ENCODE assay signal across 18 cellular contexts in genomic region chr3:196531418-196531817, GRCh38. TPM values are rescaled to one million over a fixed set of nuclear protein-coding genes. Genes with fewer than 3 reads are reported as not detected.
A peak's percentile ranks its signal among the peaks of the same experiment; 100 is the strongest.
DNase-seq lines count a peak whose midpoint lies in the region; ATAC-seq, FAIRE-seq and TF ChIP-seq lines count a peak whose summit lies in the region.
"Had no signal": no experiment of that assay in that cellular context is flagged by ENCODE, and none has a peak within 500 bp of the region (broad histone marks: within the 10 kb centered on the region; RNA-seq: fewer than 3 reads in every experiment).

No MANE protein-coding gene starts in this region.

- no peaks in the 10 kb centered on the region for H3K9me3 ChIP-seq in mammary epithelial cell (replicated peaks; ENCODE audit: insufficient read depth, low read length)
- no peaks in the 10 kb centered on the region for H3K9me3 ChIP-seq in PC-3 (ENCODE audit: low read length)
- H3K9me3 ChIP-seq in H1 (ENCODE audit: insufficient read depth in 2 of 2, low read depth in 1 of 2, low read length in 1 of 2): peaks cover 3 to 5% of the 10 kb centered on the region in 2 experiments; a peak in 2 of 4 replicates
- no peaks in the 10 kb centered on the region for H3K9me3 ChIP-seq in naive thymus-derived CD4-positive, alpha-beta T cell (ENCODE audit: control insufficient read depth in 2 of 3, low read length in 3 of 3)

- peaks cover 7% of the 10 kb centered on the region for H3K4me1 Mint-ChIP-seq in MCF 10A (ENCODE audit: insufficient read depth, unreplicated experiment)
- H3K4me1 Mint-ChIP-seq in naive thymus-derived CD4-positive, alpha-beta T cell: peaks cover 0 to 17% (median 0%) of the 10 kb centered on the region in 7 donors

- no peak for TF ChIP-seq RAD21 in H1 (IDR thresholded peaks at IDR 0.05 in 1 of 2, conservative IDR thresholded peaks at IDR 0.05 in 1 of 2; ENCODE audit: low read depth in 2 of 2, low read length in 2 of 2)

- H3K4me1 ChIP-seq in mammary epithelial cell (ENCODE audit: insufficient read depth, low read length) (peaks cover 4% of the 10 kb centered on the region), PC-3 (ENCODE audit: insufficient read depth, low read length) (no peaks in the 10 kb centered on the region), H1 (replicated peaks in 1 of 4; ENCODE audit: control insufficient read depth in 3 of 4, insufficient read depth in 4 of 4, low read length in 3 of 4) (peaks cover 0 to 6% (median 3%) of the 10 kb centered on the region in 4 experiments; a peak in 4 of 7 replicates)
- H3K4me1 ChIP-seq in naive thymus-derived CD4-positive, alpha-beta T cell (ENCODE audit: control insufficient read depth in 2 of 2, insufficient read depth in 2 of 2, low read length in 2 of 2): peaks cover 0 to 3% of the 10 kb centered on the region in 2 donors

- TF ChIP-seq EP300 in H1 (IDR thresholded peaks at IDR 0.05; ENCODE audit: borderline replicate concordance in 1 of 2, low read depth in 2 of 2, low read length in 2 of 2): no peak

- DNase-seq in MCF 10A (ENCODE audit: unreplicated experiment) (peak; percentile 30), mammary epithelial cell (no peak), PC-3 (peak; percentile 43), H1 (ENCODE audit: low read depth in 1 of 2, low spot score in 2 of 2) (no peak), DMS153 treated with DMSO at 0.1 percent for 48 hours (lab: John Stamatoyannopoulos, UW; ENCODE audit: unreplicated experiment) (no peak)
- DNase-seq in naive thymus-derived CD4-positive, alpha-beta T cell: no peak
- no peak for DNase-seq in stimulated activated CD4-positive, alpha-beta T cell treated with anti-CD3 and anti-CD28 coated beads, Interleukin-2, amount 100 ng/mL, for 48 hours
- DNase-seq: ACHN; CD4-positive, alpha-beta memory T cell; DMS79 treated with DMSO at 0.1 percent for 48 hours; GF-D8; HCEC 1CT; KBM-7 had no signal

- H3K9ac ChIP-seq in mammary epithelial cell (ENCODE audit: insufficient read depth, low read length): no peak overlapping the region
- no peak overlapping the region for H3K9ac ChIP-seq in PC-3 (ENCODE audit: low read length)
- no peak overlapping the region for H3K9ac ChIP-seq in H1 (replicated peaks in 1 of 4; ENCODE audit: extremely low read depth in 1 of 4, low read depth in 3 of 4, low read length in 3 of 4)
- H3K9ac ChIP-seq: BLaER1 treated with 17β-estradiol and CSF1 and Interleukin-3, amounts not matched to agents 10 nM and 100 nM had no signal

- H3K14ac ChIP-seq in H1 (ENCODE audit: insufficient read length): no peak overlapping the region

- peaks cover 8% of the 10 kb centered on the region for H3K9me3 Mint-ChIP-seq in MCF 10A (ENCODE audit: unreplicated experiment)
- H3K9me3 Mint-ChIP-seq in naive thymus-derived CD4-positive, alpha-beta T cell: peaks cover 0 to 9% (median 6%) of the 10 kb centered on the region in 11 donors

- H3K79me2 ChIP-seq in mammary epithelial cell (ENCODE audit: insufficient read depth, low read length) (no peaks in the 10 kb centered on the region), PC-3 (ENCODE audit: low read length) (no peaks in the 10 kb centered on the region), H1 (ENCODE audit: control insufficient read depth in 1 of 2, insufficient read depth in 2 of 2, low read length in 2 of 2) (no peaks in the 10 kb centered on the region)

- H3K23me2 ChIP-seq in H1 (ENCODE audit: low read depth, low read length): peaks cover 2% of the 10 kb centered on the region; the same call in 1 of the 2 replicates

- ATAC-seq in PC-3: no peak
- no peak for ATAC-seq in naive thymus-derived CD4-positive, alpha-beta T cell

- CTCF ChIA-PET in MCF 10A (lab: Yijun Ruan, JAX): interaction anchor here (0.5 to 1.1 kb wide), 3 partner anchors 9 to 78 kb away, joined by 3 read pairs; no protein-coding TSS in a partner anchor
- CTCF ChIA-PET in mammary epithelial cell (lab: Charles Lee; ENCODE audit: low non-redundant PET): no interaction called here
- CTCF ChIA-PET in PC-3 (lab: Charles Lee): no interaction called here
- CTCF ChIA-PET in H1 (lab: Charles Lee; ENCODE audit: partially characterized antibody): no interaction called here
- CTCF ChIA-PET in naive thymus-derived CD4-positive, alpha-beta T cell (lab: Charles Lee): interaction anchor here (0.6 to 0.9 kb wide), 2 partner anchors 18 to 78 kb away, joined by 3 to 4 read pairs; no protein-coding TSS in a partner anchor

- intact Hi-C loops in MCF 10A (cut with micrococcal nuclease) (loop anchor here (10.0 kb wide), 1 partner anchor 153 kb away; no protein-coding TSS in a partner anchor), mammary epithelial cell (cut with micrococcal nuclease) (no loop called here), PC-3 (cut with micrococcal nuclease) (no loop called here)
- intact Hi-C loops in naive thymus-derived CD4-positive, alpha-beta T cell (cut with micrococcal nuclease): loop anchor here in 1 of 2 donors (10.0 kb wide), 1 partner anchor 73 kb away; no protein-coding TSS in a partner anchor

- TF ChIP-seq CTCF in MCF 10A (IDR thresholded peaks at IDR 0.05; ENCODE audit: unreplicated experiment): no peak
- TF ChIP-seq CTCF in mammary epithelial cell (conservative IDR thresholded peaks at IDR 0.05 in 1 of 2, IDR thresholded peaks at IDR 0.05 in 1 of 2; ENCODE audit: extremely low read depth in 1 of 2, insufficient read depth in 1 of 2, low read depth in 1 of 2, low read length in 2 of 2): no peak
- no peak for TF ChIP-seq CTCF in PC-3 (conservative IDR thresholded peaks at IDR 0.05; ENCODE audit: low read depth, low read length)
- no peak for TF ChIP-seq CTCF in H1 (IDR thresholded peaks at IDR 0.05; ENCODE audit: control extremely low read depth in 1 of 3, insufficient read depth in 1 of 3, low read depth in 1 of 3, low read length in 3 of 3)

- no peak overlapping the region for H3K27ac Mint-ChIP-seq in MCF 10A (ENCODE audit: low read depth, unreplicated experiment)
- no peak overlapping the region for H3K27ac Mint-ChIP-seq in naive thymus-derived CD4-positive, alpha-beta T cell

- H3F3A ChIP-seq in PC-3 (ENCODE audit: low read length, unreplicated experiment): no peaks in the 10 kb centered on the region

- H3K27me3 Mint-ChIP-seq in MCF 10A (ENCODE audit: insufficient read depth, unreplicated experiment): no peaks in the 10 kb centered on the region
- H3K27me3 Mint-ChIP-seq in naive thymus-derived CD4-positive, alpha-beta T cell: peaks cover 7 to 20% (median 11%) of the 10 kb centered on the region in 5 donors

- BruUV-seq in MCF 10A (replicated peaks; lab: Mats Ljungman, UMichigan) (no TSS peak), mammary epithelial cell (replicated peaks; lab: Mats Ljungman, UMichigan) (no TSS peak), PC-3 (replicated peaks; lab: Mats Ljungman, UMichigan) (no TSS peak)

- no peak overlapping the region for H2AK5ac ChIP-seq in H1 (ENCODE audit: low read depth, low read length)

- H4K8ac ChIP-seq in H1 (ENCODE audit: extremely low read depth, insufficient read depth, low read length): no peak overlapping the region

- no peak overlapping the region for H3K56ac ChIP-seq in H1 (replicated peaks; ENCODE audit: insufficient read length, low read depth, low read length)

- no peak overlapping the region for H2BK5ac ChIP-seq in H1 (ENCODE audit: low read depth, low read length)

- H2BK120ac ChIP-seq in H1 (replicated peaks; ENCODE audit: low read depth, low read length): no peak overlapping the region

- POLR2A ChIA-PET in MCF 10A (lab: Yijun Ruan, JAX) (interaction anchor here (0.6 to 1.0 kb wide), 2 partner anchors 38 to 193 kb away, joined by 3 to 4 read pairs; no protein-coding TSS in a partner anchor), PC-3 (lab: Charles Lee; ENCODE audit: unreplicated experiment) (no interaction called here), H1 (lab: Charles Lee; ENCODE audit: partially characterized antibody) (no interaction called here)
- POLR2A ChIA-PET in naive thymus-derived CD4-positive, alpha-beta T cell (lab: Charles Lee): no interaction called here

- no peak for FAIRE-seq in H1 (lab: Jason Lieb, UNC)
- FAIRE-seq: GM19239, HTR-8/SVneo had no signal

- H4K20me1 ChIP-seq in mammary epithelial cell (ENCODE audit: insufficient read depth, low read length) (no peaks in the 10 kb centered on the region), PC-3 (ENCODE audit: low read length) (no peaks in the 10 kb centered on the region), H1 (replicated peaks in 1 of 2; ENCODE audit: control insufficient read depth in 1 of 2, insufficient read depth in 2 of 2, low read length in 2 of 2) (no peaks in the 10 kb centered on the region)
- H4K20me1 ChIP-seq: BLaER1 treated with 17β-estradiol and CSF1 and Interleukin-3, amounts not matched to agents 10 nM and 100 nM had no signal

- H2BK15ac ChIP-seq in H1 (ENCODE audit: low read length): no peak overlapping the region

- no peak for TF ChIP-seq POLR2A in H1 (IDR thresholded peaks at IDR 0.05; ENCODE audit: control extremely low read depth in 1 of 2, low read depth in 2 of 2, low read length in 2 of 2)

- H3K36me3 ChIP-seq in mammary epithelial cell (ENCODE audit: insufficient read depth, low read length) (no peaks in the 10 kb centered on the region), PC-3 (ENCODE audit: low read depth, low read length) (no peaks in the 10 kb centered on the region), H1 (ENCODE audit: control insufficient read depth in 2 of 4, insufficient read depth in 4 of 4, low read length in 3 of 4) (no peaks in the 10 kb centered on the region)
- no peaks in the 10 kb centered on the region for H3K36me3 ChIP-seq in naive thymus-derived CD4-positive, alpha-beta T cell (ENCODE audit: control insufficient read depth in 2 of 3, insufficient read depth in 3 of 3, low read length in 3 of 3)
- H3K36me3 ChIP-seq: BLaER1 treated with 17β-estradiol and CSF1 and Interleukin-3, amounts not matched to agents 10 nM and 100 nM had no signal

- H2AFZ ChIP-seq in mammary epithelial cell (ENCODE audit: low read depth, low read length) (no peak overlapping the region), PC-3 (ENCODE audit: low read length) (no peak overlapping the region), H1 (ENCODE audit: low read length) (no peak overlapping the region)

- H3K4me3 ChIP-seq in mammary epithelial cell (replicated peaks in 1 of 3; ENCODE audit: insufficient read depth in 1 of 3, low read depth in 2 of 3, low read length in 3 of 3): no peak overlapping the region
- no peak overlapping the region for H3K4me3 ChIP-seq in PC-3 (ENCODE audit: low read length)
- H3K4me3 ChIP-seq in H1 (ENCODE audit: extremely low read depth in 1 of 4, insufficient read depth in 2 of 4, low read depth in 3 of 4, low read length in 4 of 4): no peak overlapping the region
- no peak overlapping the region for H3K4me3 ChIP-seq in naive thymus-derived CD4-positive, alpha-beta T cell (ENCODE audit: low read length)
- H3K4me3 ChIP-seq: BLaER1 treated with 17β-estradiol and CSF1 and Interleukin-3, amounts not matched to agents 10 nM and 100 nM had no signal

- H3K23ac ChIP-seq in H1 (ENCODE audit: insufficient read length): no peak overlapping the region

- H3K9me2 ChIP-seq in PC-3 (replicated peaks; ENCODE audit: low read length): no peaks in the 10 kb centered on the region

- dilution Hi-C loops in mammary epithelial cell (cut with HindIII; ENCODE audit: low sequenced_read_pairs): no loop called here

- in situ Hi-C loops in mammary epithelial cell (cut with MboI; ENCODE audit: low sequenced_read_pairs in 2 of 2): no loop called here

- H3K79me1 ChIP-seq in H1 (ENCODE audit: low read depth, low read length): no peaks in the 10 kb centered on the region

- H3K4me2 ChIP-seq in mammary epithelial cell (ENCODE audit: insufficient read depth, low read depth, low read length) (no peak overlapping the region), PC-3 (ENCODE audit: low read length) (no peak overlapping the region), H1 (ENCODE audit: insufficient read depth in 1 of 2, low read depth in 2 of 2, low read length in 2 of 2) (no peak overlapping the region)
- H3K4me2 ChIP-seq: BLaER1 treated with 17β-estradiol and CSF1 and Interleukin-3, amounts not matched to agents 10 nM and 100 nM had no signal

- WGBS in mammary epithelial cell (ENCODE audit: low coverage, missing lambda C conversion rate): 75% methylated on average over 4 of the region's 4 CpGs
- 96% methylated on average over 4 of the region's 4 CpGs; no CpG with 5 or more reads in 1 of the 2 experiments for WGBS in H1 (ENCODE audit: extremely low coverage in 1 of 2, insufficient coverage in 1 of 2, insufficient read length in 1 of 2, insufficient replicate concordance in 2 of 2, low coverage in 1 of 2, low lambda C conversion rate in 2 of 2, missing lambda C conversion rate in 1 of 2), 2 experiments

- H3K27me3 ChIP-seq in mammary epithelial cell (ENCODE audit: insufficient read depth, low read length): no peaks in the 10 kb centered on the region
- H3K27me3 ChIP-seq in PC-3 (ENCODE audit: low read length): no peaks in the 10 kb centered on the region
- no peaks in the 10 kb centered on the region for H3K27me3 ChIP-seq in H1 (replicated peaks in 1 of 4; ENCODE audit: control insufficient read depth in 3 of 4, extremely low read depth in 1 of 4, insufficient read depth in 3 of 4, low read length in 3 of 4)
- H3K27me3 ChIP-seq in naive thymus-derived CD4-positive, alpha-beta T cell (ENCODE audit: control insufficient read depth in 2 of 2, insufficient read depth in 2 of 2, low read length in 2 of 2): no peaks in the 10 kb centered on the region
- H3K27me3 ChIP-seq: BLaER1 treated with 17β-estradiol and CSF1 and Interleukin-3, amounts not matched to agents 10 nM and 100 nM had no signal

- H3K18ac ChIP-seq in H1 (ENCODE audit: extremely low read depth, low read length): no peak overlapping the region

- H3K4ac ChIP-seq in H1 (replicated peaks; ENCODE audit: insufficient read length, low read depth, low read length): no peak overlapping the region

- H3K27ac ChIP-seq in mammary epithelial cell (ENCODE audit: insufficient read depth, low read depth, low read length) (no peak overlapping the region), PC-3 (ENCODE audit: low read length) (no peak overlapping the region), H1 (ENCODE audit: low read depth, low read length) (no peak overlapping the region)
- H3K27ac ChIP-seq in naive thymus-derived CD4-positive, alpha-beta T cell (ENCODE audit: low read depth, low read length): no peak overlapping the region
- H3K27ac ChIP-seq: BLaER1 treated with 17β-estradiol and CSF1 and Interleukin-3, amounts not matched to agents 10 nM and 100 nM had no signal

- no peak overlapping the region for H4K91ac ChIP-seq in H1 (replicated peaks; ENCODE audit: insufficient read length, low read length)

- H2BK12ac ChIP-seq in H1 (ENCODE audit: low read depth, low read length): no peak overlapping the region

- H3K36me3 Mint-ChIP-seq in MCF 10A (ENCODE audit: insufficient read depth, unreplicated experiment): no peaks in the 10 kb centered on the region
- peaks cover 0 to 5% (median 5%) of the 10 kb centered on the region in 5 donors for H3K36me3 Mint-ChIP-seq in naive thymus-derived CD4-positive, alpha-beta T cell
- H3K36me3 Mint-ChIP-seq: CD4-positive, alpha-beta memory T cell had no signal

- no peak overlapping the region for H2BK20ac ChIP-seq in H1 (ENCODE audit: low read length)

- H4K5ac ChIP-seq in H1 (ENCODE audit: insufficient read length, low read depth, low read length): no peak overlapping the region

- H3K4me3 Mint-ChIP-seq in MCF 10A (ENCODE audit: unreplicated experiment): no peak overlapping the region
- no peak overlapping the region for H3K4me3 Mint-ChIP-seq in naive thymus-derived CD4-positive, alpha-beta T cell

RNA-seq across cellular contexts. Expression of gene SMCO1, which starts 16.3 kb away (rescaled TPM):
- total RNA-seq in MCF 10A (2022): not detected in 2 replicates
- total RNA-seq in mammary epithelial cell: not detected
- polyA plus RNA-seq in mammary epithelial cell: not detected
- not detected for polyA minus RNA-seq in mammary epithelial cell
- total RNA-seq in PC-3 (2014; rRNA removed): not detected in 2 replicates
- not detected in 2 replicates for total RNA-seq in H1 (2021; fragmentation: NEBNext Ultra II Directional; extraction: Animal tissue kit (Norgen Biotek cat#: 25700))
- polyA plus RNA-seq in H1 (2011; rRNA removed): 0.03 TPM in 1 of 2 replicates, not detected in the other
- not detected for polyA plus RNA-seq in H1 (2011; cell fraction: cytosol; rRNA removed)
- 0.10 TPM for polyA plus RNA-seq in H1 (2011; cell fraction: nucleus; rRNA removed)
- polyA plus RNA-seq in H1 (2012, experiment 1 of 2): not detected in 4 replicates
- not detected for polyA plus RNA-seq in H1 (2012, experiment 2 of 2)
- not detected for polyA plus RNA-seq in H1 (2013, experiment 1 of 2)
- not detected for polyA plus RNA-seq in H1 (2013, experiment 2 of 2)
- not detected in 2 replicates for polyA minus RNA-seq in H1 (2011; rRNA and poly(A)+ RNA removed)
- not detected for polyA minus RNA-seq in H1 (2011; cell fraction: cytosol; rRNA and poly(A)+ RNA removed)
- polyA minus RNA-seq in H1 (2011; cell fraction: nucleus; rRNA and poly(A)+ RNA removed): not detected
- not detected for total RNA-seq in naive thymus-derived CD4-positive, alpha-beta T cell
- not detected for polyA plus RNA-seq in naive thymus-derived CD4-positive, alpha-beta T cell
- total RNA-seq: A172; CD4-positive, alpha-beta memory T cell; H4 had no signal
- polyA plus RNA-seq: CD4-positive, alpha-beta memory T cell had no signal

RNA-seq across cellular contexts. Expression of gene RNF168, which starts 27.9 kb away (rescaled TPM):
- 25.0 and 27.0 TPM in 2 replicates for total RNA-seq in MCF 10A (2022)
- 10 to 100 TPM in 1 of 2 donors, 1 to 10 TPM in 1; 6.5 to 22.2 TPM for total RNA-seq in mammary epithelial cell
- polyA plus RNA-seq in mammary epithelial cell: 2.9 TPM
- 34.7 TPM for polyA minus RNA-seq in mammary epithelial cell
- 12.8 and 13.8 TPM in 2 replicates for total RNA-seq in PC-3 (2014; rRNA removed)
- total RNA-seq in H1 (2021; fragmentation: NEBNext Ultra II Directional; extraction: Animal tissue kit (Norgen Biotek cat#: 25700)): 62.9 and 63.5 TPM in 2 replicates
- polyA plus RNA-seq in H1 (2011; rRNA removed): 6.3 and 8.1 TPM in 2 replicates
- 7.7 TPM for polyA plus RNA-seq in H1 (2011; cell fraction: cytosol; rRNA removed)
- 9.6 TPM for polyA plus RNA-seq in H1 (2011; cell fraction: nucleus; rRNA removed)
- polyA plus RNA-seq in H1 (2012, experiment 1 of 2): 24.8 to 26.5 TPM (median 25.8 TPM) in 4 replicates
- polyA plus RNA-seq in H1 (2012, experiment 2 of 2): 1.9 TPM
- 25.1 TPM for polyA plus RNA-seq in H1 (2013, experiment 1 of 2)
- 25.2 TPM for polyA plus RNA-seq in H1 (2013, experiment 2 of 2)
- 45.5 and 52.6 TPM in 2 replicates for polyA minus RNA-seq in H1 (2011; rRNA and poly(A)+ RNA removed)
- polyA minus RNA-seq in H1 (2011; cell fraction: cytosol; rRNA and poly(A)+ RNA removed): 35.6 TPM
- polyA minus RNA-seq in H1 (2011; cell fraction: nucleus; rRNA and poly(A)+ RNA removed): 24.6 TPM
- 10 to 100 TPM; 21.2 to 55.9 (median 35.9) TPM for total RNA-seq in naive thymus-derived CD4-positive, alpha-beta T cell
- polyA plus RNA-seq in naive thymus-derived CD4-positive, alpha-beta T cell: 10 to 100 TPM in 1 of 2 donors, 1 to 10 TPM in 1; 8.5 to 12.1 TPM

RNA-seq across cellular contexts. Expression of gene WDR53, which starts 36.9 kb away (rescaled TPM):
- total RNA-seq in MCF 10A (2022) (14.4 and 18.8 TPM in 2 replicates), mammary epithelial cell (10 to 100 TPM in 1 of 2 donors, 1 to 10 TPM in 1; 5.3 to 19.5 TPM), PC-3 (2014; rRNA removed) (11.7 and 17.4 TPM in 2 replicates)
- polyA plus RNA-seq in mammary epithelial cell (9.3 TPM), H1 (2011; rRNA removed) (4.7 and 7.4 TPM in 2 replicates)
- polyA minus RNA-seq in mammary epithelial cell: 2.8 TPM
- 17.9 and 18.8 TPM in 2 replicates for total RNA-seq in H1 (2021; fragmentation: NEBNext Ultra II Directional; extraction: Animal tissue kit (Norgen Biotek cat#: 25700))
- polyA plus RNA-seq in H1 (2011; cell fraction: cytosol; rRNA removed): 13.1 TPM
- polyA plus RNA-seq in H1 (2011; cell fraction: nucleus; rRNA removed): 3.2 TPM
- 17.6 to 27.4 TPM (median 19.1 TPM) in 4 replicates for polyA plus RNA-seq in H1 (2012, experiment 1 of 2)
- 3.4 TPM for polyA plus RNA-seq in H1 (2012, experiment 2 of 2)
- polyA plus RNA-seq in H1 (2013, experiment 1 of 2): 13.0 TPM
- polyA plus RNA-seq in H1 (2013, experiment 2 of 2): 12.2 TPM
- 4.2 and 7.6 TPM in 2 replicates for polyA minus RNA-seq in H1 (2011; rRNA and poly(A)+ RNA removed)
- 1.9 TPM for polyA minus RNA-seq in H1 (2011; cell fraction: cytosol; rRNA and poly(A)+ RNA removed)
- polyA minus RNA-seq in H1 (2011; cell fraction: nucleus; rRNA and poly(A)+ RNA removed): 7.2 TPM
- total RNA-seq in naive thymus-derived CD4-positive, alpha-beta T cell: 10 to 100 TPM; 13.6 to 31.5 (median 22.7) TPM
- polyA plus RNA-seq in naive thymus-derived CD4-positive, alpha-beta T cell: 10 to 100 TPM; 11.9 to 25.1 TPM

RNA-seq across cellular contexts. Expression of gene FBXO45, which starts 37.0 kb away (rescaled TPM):
- total RNA-seq in MCF 10A (2022) (13.2 and 16.0 TPM in 2 replicates), mammary epithelial cell (10 to 100 TPM in 1 of 2 donors, 1 to 10 TPM in 1; 9.2 to 13.5 TPM), PC-3 (2014; rRNA removed) (20.8 and 22.3 TPM in 2 replicates)
- polyA plus RNA-seq in mammary epithelial cell (7.7 TPM), H1 (2011; rRNA removed) (3.4 and 5.2 TPM in 2 replicates)
- 3.5 TPM for polyA minus RNA-seq in mammary epithelial cell
- 18.0 and 19.4 TPM in 2 replicates for total RNA-seq in H1 (2021; fragmentation: NEBNext Ultra II Directional; extraction: Animal tissue kit (Norgen Biotek cat#: 25700))
- 8.5 TPM for polyA plus RNA-seq in H1 (2011; cell fraction: cytosol; rRNA removed)
- polyA plus RNA-seq in H1 (2011; cell fraction: nucleus; rRNA removed): 2.5 TPM
- polyA plus RNA-seq in H1 (2012, experiment 1 of 2): 7.3 to 17.0 TPM (median 8.9 TPM) in 4 replicates
- 1.8 TPM for polyA plus RNA-seq in H1 (2012, experiment 2 of 2)
- 13.6 TPM for polyA plus RNA-seq in H1 (2013, experiment 1 of 2)
- polyA plus RNA-seq in H1 (2013, experiment 2 of 2): 13.6 TPM
- 8.0 and 8.2 TPM in 2 replicates for polyA minus RNA-seq in H1 (2011; rRNA and poly(A)+ RNA removed)
- 6.5 TPM for polyA minus RNA-seq in H1 (2011; cell fraction: cytosol; rRNA and poly(A)+ RNA removed)
- polyA minus RNA-seq in H1 (2011; cell fraction: nucleus; rRNA and poly(A)+ RNA removed): 4.7 TPM
- 10 to 100 TPM in 1 of 5 experiments, 1 to 10 TPM in 4; 2.8 to 15.9 (median 7.1) TPM for total RNA-seq in naive thymus-derived CD4-positive, alpha-beta T cell
- 1 to 10 TPM; 1.2 to 2.0 TPM for polyA plus RNA-seq in naive thymus-derived CD4-positive, alpha-beta T cell

Comparison
In these comparisons a context has a peak if more than half of its experiments do, and no peak if none do; other contexts are left out.
1. DNase-seq: peak in MCF 10A (single experiment) and PC-3 (single experiment); none in mammary epithelial cell (single experiment), H1 (0 of 2), naive thymus-derived CD4-positive, alpha-beta T cell (0 of 9), DMS153 treated with DMSO at 0.1 percent for 48 hours (single experiment) and stimulated activated CD4-positive, alpha-beta T cell treated with anti-CD3 and anti-CD28 coated beads, Interleukin-2, amount 100 ng/mL, for 48 hours (0 of 2).
2. CTCF ChIA-PET loops: an anchor here in MCF 10A (0.5 to 1.1 kb wide) and naive thymus-derived CD4-positive, alpha-beta T cell (0.6 to 0.9 kb wide); none called in mammary epithelial cell, PC-3 and H1.